In genomic region chr11:17476317-17477083, GRCh38 we compare ENCODE assay signal across 10 cellular contexts. TPM values are rescaled to one million over a fixed set of nuclear protein-coding genes. Genes with fewer than 3 reads are reported as not detected.
DNase-seq lines count a peak whose midpoint lies in the region; ATAC-seq and TF ChIP-seq lines count a peak whose summit lies in the region.
"Had no signal": no experiment of that assay in that cellular context is flagged by ENCODE, and none has a peak within 500 bp of the region (broad histone marks: within the 10 kb centered on the region; RNA-seq: fewer than 3 reads in every experiment).

TSS of gene ABCC8 (minus strand) at chr11:17476845. CDS start at chr11:17476776, 69 bp downstream.

- H3K4me3 ChIP-seq in BE2C (ENCODE audit: low read depth, low read length) (peak within 1 kb of the TSS; percentile 55), neuron (ENCODE audit: low read length) (peak within 1 kb of the TSS; percentile 73), uterus (no peak within 1 kb of the TSS)

- ATAC-seq in GM19463 (IDR thresholded peaks at IDR 0.05; ENCODE audit: unreplicated experiment) (no peak), GM21360 (IDR thresholded peaks at IDR 0.05; ENCODE audit: unreplicated experiment) (no peak)
- ATAC-seq in naive thymus-derived CD8-positive, alpha-beta T cell: no peak

- H3K27ac Mint-ChIP-seq in naive thymus-derived CD8-positive, alpha-beta T cell: no peak within 1 kb of the TSS

- H3K4me3 Mint-ChIP-seq in naive thymus-derived CD8-positive, alpha-beta T cell: peak within 1 kb of the TSS in 4 of 10 donors; percentile 9 to 55 (median 29)

- H3K4me1 ChIP-seq in BE2C (no peaks in the 10 kb centered on the region), neuron (ENCODE audit: insufficient read depth, low read length) (peaks cover 12% of the 10 kb centered on the region), uterus (peaks cover 0 to 5% of the 10 kb centered on the region in 2 donors)

- no peaks in the 10 kb centered on the region for H3K36me3 Mint-ChIP-seq in naive thymus-derived CD8-positive, alpha-beta T cell

- H3K9me3 Mint-ChIP-seq in naive thymus-derived CD8-positive, alpha-beta T cell: no peaks in the 10 kb centered on the region

- no peak within 1 kb of the TSS for H3K27ac ChIP-seq in uterus

- no peaks in the 10 kb centered on the region for H3K36me3 ChIP-seq in BE2C
- no peaks in the 10 kb centered on the region for H3K36me3 ChIP-seq in neuron (ENCODE audit: insufficient read depth, low read length)
- H3K36me3 ChIP-seq in uterus: no peaks in the 10 kb centered on the region

- H3K4me1 Mint-ChIP-seq in naive thymus-derived CD8-positive, alpha-beta T cell: peaks cover 0 to 9% (median 3%) of the 10 kb centered on the region in 4 donors

- H3K9me3 ChIP-seq in BE2C (no peaks in the 10 kb centered on the region), neuron (ENCODE audit: low read length) (no peaks in the 10 kb centered on the region), uterus (no peaks in the 10 kb centered on the region)

- H3K27me3 ChIP-seq in BE2C (peaks cover 13% of the 10 kb centered on the region), neuron (ENCODE audit: insufficient read depth, low read length) (peaks cover 44% of the 10 kb centered on the region), uterus (peaks cover 0 to 10% of the 10 kb centered on the region in 2 donors)

- TF ChIP-seq POLR2A in uterus (IDR thresholded peaks at IDR 0.05): no peak

- POLR2A ChIA-PET in naive thymus-derived CD8-positive, alpha-beta T cell (lab: Charles Lee): no interaction called here

- intact Hi-C loops in uterus (cut with DNase I; ENCODE audit: low total_unique reads): no loop called here

- peak within 1 kb of the TSS; percentile 95 for H2AFZ ChIP-seq in neuron (ENCODE audit: low read depth, low read length)

- TF ChIP-seq CTCF in BE2C (IDR thresholded peaks at IDR 0.05; ENCODE audit: low read depth, low read length): no peak
- no peak for TF ChIP-seq CTCF in uterus (IDR thresholded peaks at IDR 0.05)

- DNase-seq in BE2C (no peak), NCI-H1092 (lab: John Stamatoyannopoulos, UW) (peak; percentile 36), cerebellum (ENCODE audit: low spot score) (peak; percentile 61), uterus (no peak)
- DNase-seq in naive thymus-derived CD8-positive, alpha-beta T cell: no peak
- DNase-seq: NCI-H2029 had no signal

- H3K27me3 Mint-ChIP-seq in naive thymus-derived CD8-positive, alpha-beta T cell: peaks cover 23 to 77% (median 46%) of the 10 kb centered on the region in 5 donors

RNA-seq across cellular contexts. Expression of gene ABCC8, which starts in this region (rescaled TPM):
- polyA plus RNA-seq in BE2C (2012; ENCODE audit: insufficient read depth, insufficient read length, low read depth): 6.1 TPM
- total RNA-seq in cerebellum: 29.0 TPM
- total RNA-seq in naive thymus-derived CD8-positive, alpha-beta T cell: not detected
- polyA plus RNA-seq in naive thymus-derived CD8-positive, alpha-beta T cell: not detected
- total RNA-seq in uterus: 1 to 10 TPM in 2 of 4 donors, under 1 TPM in 1, not detected in 1; under 0.01 to 5.5 (median 1.9) TPM
- total RNA-seq: epithelial cell of proximal tubule had no signal

Comparison
In these comparisons a context has a peak if more than half of its experiments do, and no peak if none do; other contexts are left out.
1. DNase-seq: peak in NCI-H1092 (single experiment) and cerebellum (single experiment); none in BE2C (single experiment), naive thymus-derived CD8-positive, alpha-beta T cell (0 of 10) and uterus (0 of 2).
2. H3K4me3 ChIP-seq: peak in BE2C (single experiment) and neuron (single experiment); none in uterus (0 of 2).